8 cellular contexts compared by ENCODE assay signal in genomic region chr20:25622450-25623224, GRCh38. TPM values are rescaled to one million over a fixed set of nuclear protein-coding genes. Genes with fewer than 3 reads are reported as not detected.
A peak's percentile ranks its signal among the peaks of the same experiment; 100 is the strongest.
DNase-seq lines count a peak whose midpoint lies in the region; ATAC-seq and TF ChIP-seq lines count a peak whose summit lies in the region.

No MANE protein-coding gene starts in this region.

- POLR2A ChIA-PET in Panc1 (lab: Charles Lee) = interaction anchor here (0.5 to 0.7 kb wide), 3 partner anchors 30 to 58 kb away, joined by 3 to 14 read pairs (median 3); no protein-coding TSS in a partner anchor

- CTCF ChIA-PET in Panc1 (lab: Charles Lee) = interaction anchor here (0.5 kb wide), 1 partner anchor 108 kb away, joined by 3 read pairs; no protein-coding TSS in a partner anchor

- intact Hi-C loops in Panc1 (cut with micrococcal nuclease; ENCODE audit: unreplicated experiment) = no loop called here
- intact Hi-C loops in esophagus squamous epithelium (cut with DNase I) = no loop called here
- intact Hi-C loops in psoas muscle (cut with DNase I) = loop anchor here (5.0 to 10.0 kb wide), 2 partner anchors 65 to 72 kb away; partner anchors contain the start of gene ZNF337 (in 1 of the 2)

- peak overlapping the region; percentile 100 for H3K27ac ChIP-seq in Panc1 (ENCODE audit: low read length)
- peak overlapping the region; percentile 90 to 97 (median 96) for H3K27ac ChIP-seq in esophagus squamous epithelium
- peak overlapping the region; percentile 92 for H3K27ac ChIP-seq in psoas muscle

- H3K4me1 ChIP-seq in Panc1 (ENCODE audit: control insufficient read depth, insufficient read depth, low read length) (peaks cover 13% of the 10 kb centered on the region; the same call in 1 of the 2 replicates), esophagus squamous epithelium (peaks cover 0 to 40% (median 11%) of the 10 kb centered on the region in 3 donors), psoas muscle (peaks cover 10% of the 10 kb centered on the region)

- in situ Hi-C loops in Panc1 (cut with HindIII; ENCODE audit: low pct_unique_long_range_greater_than_20kb, low sequenced_read_pairs) = no loop called here

- no peak for TF ChIP-seq POLR2A in esophagus squamous epithelium (IDR thresholded peaks at IDR 0.05)

- H3K36me3 ChIP-seq in Panc1 (ENCODE audit: control insufficient read depth, insufficient read depth, low read length) (no peaks in the 10 kb centered on the region; the same call in 1 of the 2 replicates), esophagus squamous epithelium (no peaks in the 10 kb centered on the region), psoas muscle (ENCODE audit: insufficient read depth in 1 of 2, low read depth in 1 of 2) (no peaks in the 10 kb centered on the region)

- TF ChIP-seq CTCF in Panc1 (IDR thresholded peaks at IDR 0.05) (no peak), esophagus squamous epithelium (IDR thresholded peaks at IDR 0.05) (no peak), psoas muscle (IDR thresholded peaks at IDR 0.05) (no peak), GM10266 (IDR thresholded peaks at IDR 0.05; ENCODE audit: control insufficient read depth, insufficient read depth, low read depth, missing control alignments) (no peak), GM20000 (IDR thresholded peaks at IDR 0.05; ENCODE audit: extremely low read depth, missing control alignments) (no peak)

- no TSS peak for BruUV-seq in Panc1 (replicated peaks; lab: Mats Ljungman, UMichigan)

- DNase-seq in Panc1 (ENCODE audit: low read depth, low spot score) (no peak), esophagus squamous epithelium (lab: John Stamatoyannopoulos, UW) (no peak), psoas muscle (no peak), GM10266 (ENCODE audit: extremely low spot score) (no peak), GM20000 (ENCODE audit: low spot score) (no peak)
- DNase-seq in NK-92 treated with Interleukin-12 subunit alpha and Interleukin-12 subunit beta, amount 100 ng/mL, for 24 hours (lab: John Stamatoyannopoulos, UW) = no peak

- no peaks in the 10 kb centered on the region for H3K9me3 ChIP-seq in Panc1 (ENCODE audit: control insufficient read depth, insufficient read depth, low read depth, low read length)
- no peaks in the 10 kb centered on the region for H3K9me3 ChIP-seq in esophagus squamous epithelium
- H3K9me3 ChIP-seq in psoas muscle = no peaks in the 10 kb centered on the region

- ATAC-seq in Panc1 (no peak), psoas muscle (no peak), GM19452 (IDR thresholded peaks at IDR 0.05; ENCODE audit: unreplicated experiment) (no peak)

- 31 to 33% methylated on average over 13 to 14 of the region's 17 CpGs for WGBS in esophagus squamous epithelium, 2 donors
- 38 to 40% (median 39%) methylated on average over 17 of the region's 17 CpGs for WGBS in psoas muscle, 3 donors

- H3K4me3 ChIP-seq in GM08714 (ENCODE audit: low read length) (peak overlapping the region; percentile 85), Panc1 (ENCODE audit: low read depth in 2 of 2, low read length in 2 of 2) (peak overlapping the region; percentile 83 to 95), esophagus squamous epithelium (peak overlapping the region; percentile 58 to 95 (median 81)), psoas muscle (peak overlapping the region; percentile 89)

- H3K27me3 ChIP-seq in Panc1 (ENCODE audit: control insufficient read depth, insufficient read depth, low read length) (no peaks in the 10 kb centered on the region), esophagus squamous epithelium (no peaks in the 10 kb centered on the region), psoas muscle (ENCODE audit: insufficient read depth in 3 of 3, low read length in 2 of 3) (no peaks in the 10 kb centered on the region)

RNA-seq across cellular contexts. Expression of gene NANP, which starts 1.2 kb away (rescaled TPM):
- 7.3 TPM for total RNA-seq in Panc1 (2021; ENCODE audit: unreplicated experiment)
- 2.1 TPM for polyA plus RNA-seq in Panc1 (2012; ENCODE audit: insufficient read length)
- 1 to 10 TPM; 2.1 to 5.4 (median 4.8) TPM for total RNA-seq in esophagus squamous epithelium
- total RNA-seq in psoas muscle = 1 to 10 TPM; 1.9 to 4.1 (median 2.6) TPM
- 1 to 10 TPM; 2.0 to 3.9 (median 3.8) TPM for polyA plus RNA-seq in psoas muscle

RNA-seq across cellular contexts. Expression of gene NINL, which starts 37.3 kb away (rescaled TPM):
- total RNA-seq in Panc1 (2021; ENCODE audit: unreplicated experiment) = 25.0 TPM
- 23.5 TPM for polyA plus RNA-seq in Panc1 (2012; ENCODE audit: insufficient read length)
- 10 to 100 TPM in 1 of 4 donors, 1 to 10 TPM in 3; 2.5 to 11.6 (median 4.7) TPM for total RNA-seq in esophagus squamous epithelium
- 1 to 10 TPM in 1 of 4 donors, under 1 TPM in 3; 0.22 to 1.3 (median 0.48) TPM for total RNA-seq in psoas muscle
- polyA plus RNA-seq in psoas muscle = under 1 TPM; 0.23 to 0.57 (median 0.36) TPM

Comparison
In these comparisons a context has a peak if more than half of its experiments do, and no peak if none do; other contexts are left out.
1. intact Hi-C loops: an anchor here in psoas muscle (5.0 to 10.0 kb wide); none called in Panc1 and esophagus squamous epithelium.